In the genomic region with DNA sequence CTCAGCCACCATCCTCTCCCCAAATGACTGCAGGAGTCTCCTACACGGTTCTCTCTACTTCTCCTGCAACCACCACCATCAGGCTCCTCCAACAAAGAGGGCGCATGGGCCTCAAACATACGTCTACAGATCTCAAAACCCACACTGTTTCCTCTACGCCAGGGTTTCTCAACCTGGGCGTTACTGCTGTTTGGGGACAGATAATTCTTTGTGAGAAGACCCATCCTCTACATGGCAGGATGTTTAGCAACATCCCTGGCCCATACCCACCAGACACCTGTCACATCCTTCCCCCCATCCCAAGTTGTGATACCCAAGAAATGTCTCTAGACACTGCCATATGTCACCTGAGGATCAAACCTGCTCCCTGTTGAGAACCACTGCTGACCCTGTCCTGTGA, we compare ENCODE assay signal across 13 cellular contexts. TPM values are rescaled to one million over a fixed set of nuclear protein-coding genes. Genes with fewer than 3 reads are reported as not detected.
DNase-seq lines count a peak whose midpoint lies in the region; ATAC-seq and TF ChIP-seq lines count a peak whose summit lies in the region.
"Had no signal": no experiment of that assay in that cellular context is flagged by ENCODE, and none has a peak within 500 bp of the region (broad histone marks: within the 10 kb centered on the region; RNA-seq: fewer than 3 reads in every experiment).

No MANE protein-coding gene starts in this region.

- no peaks in the 10 kb centered on the region for H3K9me3 Mint-ChIP-seq in CD4-positive, CD25-positive, alpha-beta regulatory T cell
- no peaks in the 10 kb centered on the region for H3K9me3 Mint-ChIP-seq in activated B cell treated with CpG ODN at 0.5 μM for 24 hours
- H3K9me3 Mint-ChIP-seq in effector memory CD8-positive, alpha-beta T cell, result no peaks in the 10 kb centered on the region

- H3K4me1 ChIP-seq in CD4-positive, CD25-positive, alpha-beta regulatory T cell (ENCODE audit: control insufficient read depth, insufficient read depth, low read length, poor library complexity, severe bottlenecking), result peaks cover 78% of the 10 kb centered on the region

- POLR2A ChIA-PET in activated B cell treated with CpG ODN at 0.5 μM for 24 hours (lab: Charles Lee), result no interaction called here

- in situ Hi-C loops in GM13977 (cut with MboI; ENCODE audit: low pct_unique_long_range_greater_than_20kb, low sequenced_read_pairs, unreplicated experiment), result no loop called here

- H3K36me3 Mint-ChIP-seq in CD4-positive, CD25-positive, alpha-beta regulatory T cell, result peaks cover 18% of the 10 kb centered on the region
- H3K36me3 Mint-ChIP-seq in activated B cell treated with CpG ODN at 0.5 μM for 24 hours (ENCODE audit: low read depth), result peaks cover 55% of the 10 kb centered on the region
- H3K36me3 Mint-ChIP-seq in effector memory CD8-positive, alpha-beta T cell (ENCODE audit: insufficient read depth), result peaks cover 32% of the 10 kb centered on the region

- CTCF ChIA-PET in activated B cell treated with CpG ODN at 0.5 μM for 24 hours (lab: Charles Lee), result no interaction called here

- TF ChIP-seq CTCF in GM13977 (IDR thresholded peaks at IDR 0.05; ENCODE audit: extremely low read depth, insufficient read depth, missing control alignments) (no peak), activated B cell treated with CpG ODN at 0.5 μM for 24 hours (IDR thresholded peaks at IDR 0.05) (no peak)

- DNase-seq in CD4-positive, CD25-positive, alpha-beta regulatory T cell, result peak in 2 of 3 donors; percentile 14 to 46
- DNase-seq in GM13977 (ENCODE audit: low spot score) (peak; percentile 8), activated B cell treated with CpG ODN at 0.5 μM for 24 hours (no peak), NCI-H2227 treated with DMSO at 0.1 percent for 48 hours (lab: John Stamatoyannopoulos, UW) (no peak), NCI-H446 (lab: John Stamatoyannopoulos, UW) (no peak), left cardiac atrium (no peak), activated gamma-delta T cell (lab: John Stamatoyannopoulos, UW) (no peak)
- DNase-seq in effector memory CD8-positive, alpha-beta T cell, result peak in 2 of 3 experiments; percentile 17 to 21
- DNase-seq: gastrocnemius medialis, KBM-7, left colon, nucleus accumbens had no signal

- H3K27me3 ChIP-seq in CD4-positive, CD25-positive, alpha-beta regulatory T cell (ENCODE audit: control insufficient read depth, insufficient read depth, low read length), result no peaks in the 10 kb centered on the region
- H3K27me3 ChIP-seq: gastrocnemius medialis had no signal

- H3K4me3 ChIP-seq in CD4-positive, CD25-positive, alpha-beta regulatory T cell (ENCODE audit: low read depth, low read length), result peak overlapping the region; percentile 53
- H3K4me3 ChIP-seq: gastrocnemius medialis had no signal

- peak overlapping the region; percentile 35 to 96 (median 86) for H3K4me3 Mint-ChIP-seq in CD4-positive, CD25-positive, alpha-beta regulatory T cell
- H3K4me3 Mint-ChIP-seq in activated B cell treated with CpG ODN at 0.5 μM for 24 hours, result peak overlapping the region; percentile 39
- H3K4me3 Mint-ChIP-seq in effector memory CD8-positive, alpha-beta T cell, result peak overlapping the region; percentile 88 to 90

- H3K27ac ChIP-seq in CD4-positive, CD25-positive, alpha-beta regulatory T cell (ENCODE audit: insufficient read depth, low read length, poor library complexity, severe bottlenecking), result peak overlapping the region; percentile 100

- no peak for ATAC-seq in CD4-positive, CD25-positive, alpha-beta regulatory T cell (ENCODE audit: low read depth in 2 of 2)
- no peak for ATAC-seq in activated B cell treated with CpG ODN at 0.5 μM for 24 hours (ENCODE audit: low read depth)
- peak; percentile 22 for ATAC-seq in effector memory CD8-positive, alpha-beta T cell (replicated peaks)
- ATAC-seq in left cardiac atrium, result no peak
- ATAC-seq: gastrocnemius medialis, HCT116, left colon had no signal

- peaks cover 27% of the 10 kb centered on the region for H3K36me3 ChIP-seq in CD4-positive, CD25-positive, alpha-beta regulatory T cell (ENCODE audit: control insufficient read depth, insufficient read depth, low read length)

- H3K27ac Mint-ChIP-seq in CD4-positive, CD25-positive, alpha-beta regulatory T cell, result peak overlapping the region; percentile 95 to 98 (median 98)
- H3K27ac Mint-ChIP-seq in activated B cell treated with CpG ODN at 0.5 μM for 24 hours, result peak overlapping the region; percentile 64
- H3K27ac Mint-ChIP-seq in effector memory CD8-positive, alpha-beta T cell, result peak overlapping the region; percentile 70

- no peaks in the 10 kb centered on the region for H3K9me3 ChIP-seq in CD4-positive, CD25-positive, alpha-beta regulatory T cell (ENCODE audit: control insufficient read depth in 2 of 2, low read length in 2 of 2)
- H3K9me3 ChIP-seq: gastrocnemius medialis had no signal

- H3K27me3 Mint-ChIP-seq in CD4-positive, CD25-positive, alpha-beta regulatory T cell, result peaks cover 4% of the 10 kb centered on the region
- no peaks in the 10 kb centered on the region for H3K27me3 Mint-ChIP-seq in activated B cell treated with CpG ODN at 0.5 μM for 24 hours
- H3K27me3 Mint-ChIP-seq in effector memory CD8-positive, alpha-beta T cell, result no peaks in the 10 kb centered on the region

- peaks cover 19 to 91% (median 62%) of the 10 kb centered on the region in 4 donors for H3K4me1 Mint-ChIP-seq in CD4-positive, CD25-positive, alpha-beta regulatory T cell
- H3K4me1 Mint-ChIP-seq in activated B cell treated with CpG ODN at 0.5 μM for 24 hours, result peaks cover 72% of the 10 kb centered on the region
- peaks cover 70% of the 10 kb centered on the region in 2 donors for H3K4me1 Mint-ChIP-seq in effector memory CD8-positive, alpha-beta T cell (ENCODE audit: low read depth in 2 of 2)

- intact Hi-C loops in activated B cell treated with CpG ODN at 0.5 μM for 24 hours (cut with micrococcal nuclease) (loop anchor here (10.0 kb wide), 1 partner anchor 567 kb away; a partner anchor contains a TSS), left cardiac atrium (cut with DNase I) (loop anchor here in 1 of 2 donors (5.0 kb wide), 1 partner anchor 41 kb away; no protein-coding TSS in a partner anchor)

RNA-seq across cellular contexts. Expression of a gene that starts 45.0 kb away (rescaled TPM):
- total RNA-seq in CD4-positive, CD25-positive, alpha-beta regulatory T cell, result 84.9 TPM
- polyA plus RNA-seq in CD4-positive, CD25-positive, alpha-beta regulatory T cell, result 10 to 100 TPM; 37.7 to 56.1 (median 43.5) TPM
- total RNA-seq in activated B cell treated with CpG ODN at 0.5 μM for 24 hours, result 39.0 and 45.6 TPM in 2 replicates
- total RNA-seq in left cardiac atrium, result 10 to 100 TPM; 29.5 to 36.1 TPM

RNA-seq across cellular contexts. Expression of a gene that starts 53.1 kb away (rescaled TPM):
- total RNA-seq in CD4-positive, CD25-positive, alpha-beta regulatory T cell, result not detected
- not detected for polyA plus RNA-seq in CD4-positive, CD25-positive, alpha-beta regulatory T cell
- 0.09 TPM in 1 of 2 replicates, not detected in the other for total RNA-seq in activated B cell treated with CpG ODN at 0.5 μM for 24 hours
- 1 to 10 TPM; 5.8 to 5.9 TPM for total RNA-seq in left cardiac atrium

Comparison
In these comparisons a context has a peak if more than half of its experiments do, and no peak if none do; other contexts are left out.
1. DNase-seq: peak in CD4-positive, CD25-positive, alpha-beta regulatory T cell (2 of 3), GM13977 (single experiment) and effector memory CD8-positive, alpha-beta T cell (2 of 3); none in activated B cell treated with CpG ODN at 0.5 μM for 24 hours (single experiment), NCI-H2227 treated with DMSO at 0.1 percent for 48 hours (single experiment), NCI-H446 (0 of 2), left cardiac atrium (single experiment) and activated gamma-delta T cell (single experiment).
2. H3K4me3 Mint-ChIP-seq: peak in every context shown above with its lines; median percentile 89 in effector memory CD8-positive, alpha-beta T cell; 86 in CD4-positive, CD25-positive, alpha-beta regulatory T cell; 39 in activated B cell treated with CpG ODN at 0.5 μM for 24 hours.
3. Peak in every context shown above with its lines, with median percentiles within 50 percentile points of each other: H3K27ac Mint-ChIP-seq.